ENCODE assay signal across 15 cellular contexts in the genomic region with DNA sequence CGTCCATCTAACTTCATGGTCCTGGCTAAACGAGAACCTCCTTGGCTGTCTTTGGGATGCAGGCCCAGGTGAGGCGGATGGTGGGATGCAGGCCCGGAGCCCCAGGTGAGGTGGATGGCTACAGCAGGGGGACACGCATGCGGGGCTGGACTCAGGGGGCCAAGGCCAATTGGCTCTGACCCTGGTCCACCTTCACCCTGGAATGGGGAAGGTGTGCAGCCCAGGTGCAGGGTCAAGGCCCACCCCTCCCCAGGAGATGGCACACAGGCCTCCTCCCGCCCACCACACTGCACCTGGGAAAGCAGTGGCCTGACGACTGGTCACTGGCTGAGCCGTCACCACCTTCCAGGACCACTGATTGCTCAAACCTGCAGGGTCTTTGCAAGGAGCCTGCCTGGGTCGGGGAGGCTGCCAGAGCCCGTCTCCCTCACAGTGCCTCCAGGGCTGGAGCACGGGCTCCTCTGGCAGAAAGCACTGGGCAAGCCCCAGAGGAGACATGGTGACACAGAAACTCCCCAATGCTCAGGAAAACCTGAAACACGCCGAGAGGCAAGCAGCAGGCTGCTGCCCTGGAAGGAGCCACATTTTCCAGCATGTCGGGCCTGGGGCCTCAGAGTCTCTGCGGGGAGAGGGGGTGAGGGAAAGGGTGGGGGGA.
"Had no signal": no experiment of that assay in that cellular context is flagged by ENCODE, and none has a peak within 500 bp of the region (broad histone marks: within the 10 kb centered on the region; RNA-seq: fewer than 3 reads in every experiment).

No MANE protein-coding gene starts in this region.

- H3K27me3 Mint-ChIP-seq: activated naive CD8-positive, alpha-beta T cell had no signal

- H3K27ac Mint-ChIP-seq: activated CD4-positive, alpha-beta T cell treated with anti-CD3 and anti-CD28 coated beads for 36 hours; activated naive CD8-positive, alpha-beta T cell; activated T-helper 1 cell treated with anti-CD3 and anti-CD28 coated beads, Interleukin-12 subunit alpha, Interleukin-12 subunit beta, Interleukin-2, Interleukin-4 antibody, amounts not matched to agents 30 ng/mL and 10 ng/mL and 1 ng/mL, durations not matched to agents 14 hours and 24 hours and 36 hours; effector memory CD8-positive, alpha-beta T cell; mesothelial cell of epicardium; type B pancreatic cell had no signal

- H3K4me1 Mint-ChIP-seq: activated CD4-positive, alpha-beta T cell treated with anti-CD3 and anti-CD28 coated beads for 36 hours; mesothelial cell of epicardium had no signal

- H3K36me3 ChIP-seq: left lung, stomach had no signal

- H3K4me3 Mint-ChIP-seq: activated CD4-positive, alpha-beta T cell treated with anti-CD3 and anti-CD28 coated beads for 36 hours; activated naive CD8-positive, alpha-beta T cell; activated T-helper 1 cell treated with anti-CD3 and anti-CD28 coated beads, Interleukin-12 subunit alpha, Interleukin-12 subunit beta, Interleukin-2, Interleukin-4 antibody, amounts not matched to agents 30 ng/mL and 10 ng/mL and 1 ng/mL, durations not matched to agents 14 hours and 24 hours and 36 hours; effector memory CD8-positive, alpha-beta T cell; mesothelial cell of epicardium; type B pancreatic cell had no signal

- H3K27me3 ChIP-seq: left lung, stomach had no signal

- H3K4me1 ChIP-seq: left lung, psoas muscle had no signal

- H3K9me3 ChIP-seq: left lung, psoas muscle, stomach had no signal

- ATAC-seq: activated CD4-positive, alpha-beta T cell treated with anti-CD3 and anti-CD28 coated beads for 36 hours; effector memory CD8-positive, alpha-beta T cell; left lung; psoas muscle had no signal

- H3K4me3 ChIP-seq: left lung, psoas muscle, skin epidermis, stomach had no signal

- H3K27ac ChIP-seq: left lung, psoas muscle, skin epidermis, stomach had no signal

- H3K9me3 Mint-ChIP-seq: activated T-helper 1 cell treated with anti-CD3 and anti-CD28 coated beads, Interleukin-12 subunit alpha, Interleukin-12 subunit beta, Interleukin-2, Interleukin-4 antibody, amounts not matched to agents 30 ng/mL and 10 ng/mL and 1 ng/mL, durations not matched to agents 14 hours and 24 hours and 36 hours; effector memory CD8-positive, alpha-beta T cell; mesothelial cell of epicardium; type B pancreatic cell had no signal

- DNase-seq: activated CD4-positive, alpha-beta T cell treated with anti-CD3 and anti-CD28 coated beads for 36 hours; activated CD4-positive, alpha-beta T cell treated with anti-CD3 and anti-CD28 coated beads, Interleukin-2, amount 50 U/mL, for 48 hours; effector memory CD8-positive, alpha-beta T cell; left lung; stimulated activated CD4-positive, alpha-beta T cell treated with anti-CD3 and anti-CD28 coated beads, Interleukin-15, amount 100 ng/mL, for 24 hours; stimulated activated CD4-positive, alpha-beta T cell treated with anti-CD3 and anti-CD28 coated beads, Interleukin-2, amount 100 ng/mL, for 48 hours; stomach; SW 1271; T-helper 2 cell had no signal

- H3K36me3 Mint-ChIP-seq: activated naive CD8-positive, alpha-beta T cell; mesothelial cell of epicardium; type B pancreatic cell had no signal
